In the genomic region with DNA sequence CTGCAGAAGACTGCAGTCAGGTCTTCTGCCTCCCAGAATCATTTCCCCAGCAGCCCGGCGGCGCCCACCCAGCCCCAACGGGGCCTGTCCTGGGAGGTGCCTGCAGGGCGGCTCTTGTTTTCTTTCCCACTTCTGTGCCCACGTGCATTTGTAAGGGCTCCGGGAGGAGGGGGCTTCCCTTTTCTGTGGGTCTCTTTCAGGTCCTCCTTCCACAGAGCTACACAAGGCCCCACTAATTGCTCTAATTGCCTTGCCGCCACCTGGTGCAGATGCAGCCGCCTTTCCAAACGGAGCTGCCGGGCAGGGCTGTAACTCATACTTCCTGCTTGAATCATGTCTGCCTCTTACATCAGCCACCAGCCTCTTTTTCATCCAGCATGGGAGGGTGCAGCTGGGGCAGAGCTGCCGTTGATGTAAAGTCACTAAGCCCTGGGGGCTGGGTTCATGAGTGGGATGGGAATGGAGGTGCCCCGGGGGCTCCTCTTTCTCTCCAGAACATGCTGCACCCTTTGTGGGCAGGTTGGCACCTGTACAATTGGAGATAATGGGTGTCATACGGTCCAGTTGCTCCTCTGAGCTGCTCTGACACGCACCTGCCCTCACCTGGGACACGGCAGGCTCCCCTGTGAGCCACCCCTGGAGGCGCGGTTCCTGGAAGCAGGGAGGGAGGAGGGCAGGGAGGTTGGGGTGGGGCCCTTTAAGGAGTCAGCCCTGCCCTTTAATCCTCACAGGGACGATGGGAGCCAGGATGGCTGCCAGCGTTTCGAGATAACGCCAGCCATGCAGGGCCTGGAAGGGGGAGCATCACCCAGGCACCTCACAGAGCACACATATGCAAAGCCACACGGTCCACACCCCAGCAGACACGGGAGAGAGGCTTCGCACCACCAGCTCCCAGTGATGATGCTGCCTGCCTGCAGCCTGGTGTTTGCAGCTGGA, we compare ENCODE assay signal across 8 cellular contexts. TPM values are rescaled to one million over a fixed set of nuclear protein-coding genes. Genes with fewer than 3 reads are reported as not detected.
DNase-seq lines count a peak whose midpoint lies in the region; ATAC-seq and TF ChIP-seq lines count a peak whose summit lies in the region.

No MANE protein-coding gene starts in this region.

- WGBS in mammary epithelial cell (ENCODE audit: low coverage, missing lambda C conversion rate): 3% methylated on average over 14 of the region's 25 CpGs
- 23% methylated on average over 8 of the region's 25 CpGs for WGBS in right lobe of liver (ENCODE audit: insufficient coverage, low coverage, low lambda C conversion rate, missing lambda C conversion rate)

- peak; percentile 47 for DNase-seq in GM10266 (ENCODE audit: extremely low spot score)
- DNase-seq in NCI-H1694 (lab: John Stamatoyannopoulos, UW): peak; percentile 71
- peak; percentile 52 for DNase-seq in T1000 (lab: John Stamatoyannopoulos, UW)
- peak; percentile 99 for DNase-seq in mammary epithelial cell
- DNase-seq in right lobe of liver: no peak
- DNase-seq in stimulated activated CD4-positive, alpha-beta T cell treated with anti-CD3 and anti-CD28 coated beads, TNF-alpha, amount 100 ng/mL, for 48 hours (ENCODE audit: low read depth in 3 of 3): peak in 2 of 3 donors; percentile 43 to 55
- DNase-seq in NK-92 (lab: John Stamatoyannopoulos, UW; ENCODE audit: unreplicated experiment): no peak

- H3K27ac ChIP-seq in mammary epithelial cell (ENCODE audit: insufficient read depth, low read depth, low read length) (peak overlapping the region; percentile 84), right lobe of liver (no peak overlapping the region)

- no peaks in the 10 kb centered on the region for H4K20me1 ChIP-seq in mammary epithelial cell (ENCODE audit: insufficient read depth, low read length)

- H3K79me2 ChIP-seq in mammary epithelial cell (ENCODE audit: insufficient read depth, low read length): no peaks in the 10 kb centered on the region

- intact Hi-C loops in mammary epithelial cell (cut with micrococcal nuclease): loop anchor here (1.0 kb wide), 4 partner anchors 10 to 64 kb away; no protein-coding TSS in a partner anchor
- intact Hi-C loops in right lobe of liver (cut with DNase I): no loop called here

- peak overlapping the region; percentile 79 for H3K4me2 ChIP-seq in mammary epithelial cell (ENCODE audit: insufficient read depth, low read depth, low read length)

- H3K4me1 ChIP-seq in mammary epithelial cell (ENCODE audit: insufficient read depth, low read length): peaks cover 52% of the 10 kb centered on the region
- H3K4me1 ChIP-seq in right lobe of liver: no peaks in the 10 kb centered on the region

- dilution Hi-C loops in mammary epithelial cell (cut with HindIII; ENCODE audit: low sequenced_read_pairs): no loop called here

- no peaks in the 10 kb centered on the region for H3K36me3 ChIP-seq in mammary epithelial cell (ENCODE audit: insufficient read depth, low read length)
- H3K36me3 ChIP-seq in right lobe of liver: no peaks in the 10 kb centered on the region

- TF ChIP-seq POLR2A in right lobe of liver (IDR thresholded peaks at IDR 0.05): no peak

- H2AFZ ChIP-seq in mammary epithelial cell (ENCODE audit: low read depth, low read length): peak overlapping the region; percentile 46

- H3K9me3 ChIP-seq in mammary epithelial cell (replicated peaks; ENCODE audit: insufficient read depth, low read length) (no peaks in the 10 kb centered on the region), right lobe of liver (no peaks in the 10 kb centered on the region)

- TF ChIP-seq CTCF in GM10266 (IDR thresholded peaks at IDR 0.05; ENCODE audit: control insufficient read depth, insufficient read depth, low read depth, missing control alignments) (no peak), mammary epithelial cell (conservative IDR thresholded peaks at IDR 0.05 in 1 of 2, IDR thresholded peaks at IDR 0.05 in 1 of 2; ENCODE audit: extremely low read depth in 1 of 2, insufficient read depth in 1 of 2, low read depth in 1 of 2, low read length in 2 of 2) (peak in 1 of 2 donors; percentile 27), right lobe of liver (IDR thresholded peaks at IDR 0.05) (no peak)

- peak in 3 of 4 donors; percentile 12 to 69 (median 48) for ATAC-seq in right lobe of liver
- ATAC-seq in GM18873 (IDR thresholded peaks at IDR 0.05; ENCODE audit: low FRiP score, unreplicated experiment): no peak

- in situ Hi-C loops in mammary epithelial cell (cut with MboI; ENCODE audit: low sequenced_read_pairs in 2 of 2): no loop called here

- H3K9ac ChIP-seq in mammary epithelial cell (ENCODE audit: insufficient read depth, low read length): peak overlapping the region; percentile 79

- TSS peak; percentile 68 for BruUV-seq in mammary epithelial cell (replicated peaks; lab: Mats Ljungman, UMichigan)

- H3K27me3 ChIP-seq in mammary epithelial cell (ENCODE audit: insufficient read depth, low read length) (no peaks in the 10 kb centered on the region), right lobe of liver (no peaks in the 10 kb centered on the region)

- CTCF ChIA-PET in mammary epithelial cell (lab: Charles Lee; ENCODE audit: low non-redundant PET): interaction anchor here (0.5 to 1.6 kb wide), 4 partner anchors 26 to 345 kb away, joined by 5 to 7 read pairs (median 6); partner anchors contain the start of gene SLC7A5

- peak overlapping the region in 2 of 3 experiments; percentile 24 to 34 for H3K4me3 ChIP-seq in mammary epithelial cell (replicated peaks in 1 of 3; ENCODE audit: insufficient read depth in 1 of 3, low read depth in 2 of 3, low read length in 3 of 3)
- no peak overlapping the region for H3K4me3 ChIP-seq in right lobe of liver

RNA-seq across cellular contexts. Expression of gene KLHDC4, which starts 41.1 kb away (rescaled TPM):
- total RNA-seq in mammary epithelial cell: 10 to 100 TPM; 21.7 to 39.0 TPM
- polyA plus RNA-seq in mammary epithelial cell: 17.0 TPM
- 45.1 TPM for polyA minus RNA-seq in mammary epithelial cell
- total RNA-seq in right lobe of liver: 10 to 100 TPM; 11.6 to 22.7 (median 14.4) TPM

Comparison
In these comparisons a context has a peak if more than half of its experiments do, and no peak if none do; other contexts are left out.
1. DNase-seq: peak in GM10266 (single experiment), NCI-H1694 (single experiment), T1000 (single experiment), mammary epithelial cell (single experiment) and stimulated activated CD4-positive, alpha-beta T cell treated with anti-CD3 and anti-CD28 coated beads, TNF-alpha, amount 100 ng/mL, for 48 hours (2 of 3); none in right lobe of liver (0 of 3) and NK-92 (single experiment).
2. H3K4me3 ChIP-seq: peak in mammary epithelial cell (2 of 3); none in right lobe of liver (0 of 3).